Comparison of ENCODE assay signal across 9 cellular contexts in the genomic region with DNA sequence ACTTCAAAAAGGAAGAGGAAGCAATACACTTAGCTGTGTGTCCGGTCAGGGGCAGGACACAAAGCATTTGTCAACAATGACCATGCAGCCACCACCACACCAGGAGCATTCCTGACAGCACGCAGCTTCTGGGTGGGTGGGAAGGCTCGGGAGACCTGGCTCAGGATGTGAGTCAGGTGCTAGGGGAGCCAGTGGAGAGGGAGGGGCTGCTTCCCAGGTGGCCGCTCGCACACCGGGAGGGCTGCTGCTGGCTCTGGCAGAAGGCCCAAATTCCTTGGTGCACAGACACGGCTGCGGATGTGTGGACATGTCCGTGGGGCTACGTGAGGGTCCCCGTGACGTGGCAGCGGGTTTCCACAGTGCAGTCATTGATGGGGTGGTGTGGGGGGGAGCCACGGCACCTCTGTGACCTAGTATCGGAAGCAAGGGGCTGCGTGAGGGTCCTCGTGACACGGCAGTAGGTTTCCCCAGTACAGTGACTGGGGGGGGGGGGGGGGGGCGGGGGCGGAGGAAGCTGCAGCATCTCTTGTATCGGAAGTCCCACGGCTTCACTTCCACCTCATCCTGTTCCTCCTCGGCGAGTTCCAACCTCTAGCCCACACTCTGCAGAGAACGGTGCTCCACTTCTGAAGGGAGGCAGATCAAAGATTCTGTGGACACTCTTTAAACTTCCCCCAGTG.
A peak's percentile ranks its signal among the peaks of the same experiment; 100 is the strongest.
DNase-seq lines count a peak whose midpoint lies in the region; ATAC-seq, FAIRE-seq and TF ChIP-seq lines count a peak whose summit lies in the region.
"Had no signal": no experiment of that assay in that cellular context is flagged by ENCODE, and none has a peak within 500 bp of the region (broad histone marks: within the 10 kb centered on the region; RNA-seq: fewer than 3 reads in every experiment).

No MANE protein-coding gene starts in this region.

- no peak overlapping the region for H2BK15ac ChIP-seq in H9 (ENCODE audit: low read depth, low read length)

- no peak overlapping the region; the same call in 1 of the 2 replicates for H3K14ac ChIP-seq in H9 (ENCODE audit: insufficient read depth, low read length)

- H3K27ac Mint-ChIP-seq in H9 = peak overlapping the region in 1 of 3 experiments; percentile 70; a peak in 1 of 7 replicates
- H3K27ac Mint-ChIP-seq in progenitor cell of endocrine pancreas = peak overlapping the region; percentile 78

- peaks cover 59% of the 10 kb centered on the region for H3K79me2 ChIP-seq in H9 (ENCODE audit: insufficient read depth, low read length)
- peaks cover 90% of the 10 kb centered on the region for H3K79me2 ChIP-seq in endothelial cell of umbilical vein (ENCODE audit: control insufficient read depth, insufficient read depth, low read length)

- H3K9me1 ChIP-seq in endothelial cell of umbilical vein (replicated peaks; ENCODE audit: control insufficient read depth, extremely low read depth, insufficient read depth, low read length) = no peaks in the 10 kb centered on the region

- H3K4me2 ChIP-seq in H9 (ENCODE audit: insufficient read depth, insufficient read length, low read length) (no peak overlapping the region), endothelial cell of umbilical vein (ENCODE audit: insufficient read depth, low read length) (no peak overlapping the region)

- H3K27me3 ChIP-seq in H9 (ENCODE audit: insufficient read depth, low read length) (no peaks in the 10 kb centered on the region), endothelial cell of umbilical vein (ENCODE audit: control insufficient read depth in 2 of 2, insufficient read depth in 2 of 2, low read length in 2 of 2) (no peaks in the 10 kb centered on the region), MG63 (no peaks in the 10 kb centered on the region)

- no peak overlapping the region for H4K8ac ChIP-seq in H9 (replicated peaks; ENCODE audit: insufficient read length, low read depth, low read length)

- H3K4me3 Mint-ChIP-seq in H9 = no peak overlapping the region
- no peak overlapping the region for H3K4me3 Mint-ChIP-seq in progenitor cell of endocrine pancreas (ENCODE audit: low read depth)
- H3K4me3 Mint-ChIP-seq: neural crest cell had no signal

- no peak overlapping the region for H3K4ac ChIP-seq in H9 (ENCODE audit: low read depth, low read length)

- H4K5ac ChIP-seq in H9 (ENCODE audit: insufficient read length, low read depth, low read length) = no peak overlapping the region

- no peak overlapping the region for H3K18ac ChIP-seq in H9 (ENCODE audit: insufficient read length, low read depth, low read length)

- BruUV-seq in endothelial cell of umbilical vein (replicated peaks; lab: Mats Ljungman, UMichigan) = no TSS peak

- CTCF ChIA-PET in endothelial cell of umbilical vein (lab: Charles Lee) = interaction anchor here (0.6 to 1.1 kb wide), 2 partner anchors 107 to 227 kb away, joined by 3 read pairs; no protein-coding TSS in a partner anchor

- dilution Hi-C loops in endothelial cell of umbilical vein (cut with MboI; ENCODE audit: extremely low pct_ligation_motif_present, low sequenced_read_pairs) = no loop called here

- peak; percentile 94 for FAIRE-seq in endothelial cell of umbilical vein (lab: Jason Lieb, UNC)

- WGBS in H9 (ENCODE audit: extremely low coverage, insufficient read length, low lambda C conversion rate) = no CpG with 5 or more reads among the region's 25 CpGs

- no peak overlapping the region for H2BK120ac ChIP-seq in H9 (ENCODE audit: low read depth, low read length, poor library complexity, severe bottlenecking)

- H3K79me1 ChIP-seq in H9 (ENCODE audit: insufficient read depth, low read depth, low read length, poor library complexity, severe bottlenecking) = peaks cover 9% of the 10 kb centered on the region

- H4K20me1 ChIP-seq in H9 (ENCODE audit: control insufficient read depth, insufficient read depth, insufficient read length) = peaks cover 3% of the 10 kb centered on the region
- H4K20me1 ChIP-seq in endothelial cell of umbilical vein (replicated peaks; ENCODE audit: control insufficient read depth, extremely low read depth, insufficient read depth, low read length) = no peaks in the 10 kb centered on the region

- H3K4me1 Mint-ChIP-seq in H9 (peaks cover 63 to 68% of the 10 kb centered on the region in 2 experiments), progenitor cell of endocrine pancreas (ENCODE audit: low read depth) (peaks cover 44% of the 10 kb centered on the region)

- H3K9ac ChIP-seq in H9 (ENCODE audit: extremely low read depth, insufficient read length, low read length) (no peak overlapping the region), endothelial cell of umbilical vein (replicated peaks; ENCODE audit: extremely low read depth, insufficient read depth, low read length) (no peak overlapping the region)

- no peak overlapping the region for H4K91ac ChIP-seq in H9 (ENCODE audit: insufficient read length, low read depth, low read length)

- peaks cover 2% of the 10 kb centered on the region; the same call in 1 of the 2 replicates for H3K27me3 Mint-ChIP-seq in H9 (ENCODE audit: low read depth)
- H3K27me3 Mint-ChIP-seq in progenitor cell of endocrine pancreas = no peaks in the 10 kb centered on the region

- TF ChIP-seq POLR2A in endothelial cell of umbilical vein (IDR thresholded peaks at IDR 0.05; ENCODE audit: low read depth, low read length) = peak; percentile 18

- H3K9me3 Mint-ChIP-seq in H9 (no peaks in the 10 kb centered on the region), progenitor cell of endocrine pancreas (ENCODE audit: low read depth) (no peaks in the 10 kb centered on the region)
- H3K9me3 Mint-ChIP-seq: neural crest cell had no signal

- no peak overlapping the region for H2BK20ac ChIP-seq in H9 (ENCODE audit: low read depth, low read length, poor library complexity, severe bottlenecking)

- H2BK5ac ChIP-seq in H9 (ENCODE audit: insufficient read length, low read length) = no peak overlapping the region

- H3K4me3 ChIP-seq in endothelial cell of umbilical vein (replicated peaks in 1 of 3; ENCODE audit: insufficient read depth in 1 of 3, low read depth in 1 of 3, low read length in 3 of 3) (peak overlapping the region in 1 of 3 experiments; percentile 6), MG63 (no peak overlapping the region)

- H2BK12ac ChIP-seq in H9 (ENCODE audit: insufficient read length, low read depth, low read length) = no peak overlapping the region

- H3K56ac ChIP-seq in H9 (ENCODE audit: insufficient read length, low read depth, low read length) = no peak overlapping the region

- DNase-seq in H9 (peak; percentile 67), SW480 (ENCODE audit: low spot score) (peak; percentile 84), endothelial cell of umbilical vein (ENCODE audit: low read depth, low spot score) (peak; percentile 78), progenitor cell of endocrine pancreas (ENCODE audit: low spot score, unreplicated experiment) (no peak), GM19238 (ENCODE audit: insufficient read length, low spot score) (no peak), MG63 (no peak)

- H2AFZ ChIP-seq in H9 (ENCODE audit: low read length) = no peak overlapping the region
- H2AFZ ChIP-seq in endothelial cell of umbilical vein (ENCODE audit: low read depth, low read length) = no peak overlapping the region

- POLR2A ChIA-PET in endothelial cell of umbilical vein (lab: Charles Lee) = no interaction called here

- H3K36me3 Mint-ChIP-seq in H9 (ENCODE audit: insufficient read depth in 1 of 3, low read depth in 3 of 3) (peaks cover 0 to 4% (median 3%) of the 10 kb centered on the region in 3 experiments; a peak in 5 of 7 replicates), progenitor cell of endocrine pancreas (ENCODE audit: insufficient read depth) (peaks cover 1% of the 10 kb centered on the region)

- H2AK5ac ChIP-seq in H9 (ENCODE audit: insufficient read length, low read length) = no peak overlapping the region

- H3K23me2 ChIP-seq in H9 (ENCODE audit: insufficient read length, low read depth, low read length, poor library complexity, severe bottlenecking) = no peaks in the 10 kb centered on the region

- intact Hi-C loops in endothelial cell of umbilical vein (cut with micrococcal nuclease) = loop anchor here (1.0 to 5.0 kb wide), 5 partner anchors 10 to 160 kb away; partner anchors contain the start of gene ANKRD11

- H3K27ac ChIP-seq in H9 (ENCODE audit: insufficient read length, low read depth, low read length) (no peak overlapping the region), endothelial cell of umbilical vein (ENCODE audit: insufficient read depth, low read depth, low read length) (peak overlapping the region; percentile 56)

- H3T11ph ChIP-seq in H9 (ENCODE audit: low read length) = no peak overlapping the region

- ATAC-seq in HG02798 (IDR thresholded peaks at IDR 0.05; ENCODE audit: poor library complexity, unreplicated experiment) (no peak), HG03095 (IDR thresholded peaks at IDR 0.05; ENCODE audit: unreplicated experiment) (no peak)

- H3K36me3 ChIP-seq in endothelial cell of umbilical vein (ENCODE audit: control insufficient read depth in 2 of 2, extremely low read depth in 1 of 2, insufficient read depth in 2 of 2, low read length in 2 of 2) (no peaks in the 10 kb centered on the region), MG63 (peaks cover 5% of the 10 kb centered on the region)

- no peaks in the 10 kb centered on the region for H3K9me3 ChIP-seq in H9 (ENCODE audit: control insufficient read depth, low read depth, low read length)
- no peaks in the 10 kb centered on the region for H3K9me3 ChIP-seq in endothelial cell of umbilical vein (replicated peaks; ENCODE audit: control insufficient read depth, insufficient read depth, low read length)
- no peaks in the 10 kb centered on the region for H3K9me3 ChIP-seq in MG63

- H3K4me1 ChIP-seq in H9 (ENCODE audit: insufficient read depth, low read length) (peaks cover 4% of the 10 kb centered on the region; the same call in 1 of the 2 replicates), endothelial cell of umbilical vein (ENCODE audit: control insufficient read depth, extremely low read depth, insufficient read depth, low read length) (peaks cover 68% of the 10 kb centered on the region)

- H3K23ac ChIP-seq in H9 (ENCODE audit: insufficient read length, low read depth, low read length) = no peak overlapping the region

- TF ChIP-seq CTCF in H9 (conservative IDR thresholded peaks at IDR 0.05) (no peak), endothelial cell of umbilical vein (IDR thresholded peaks at IDR 0.05; ENCODE audit: extremely low read depth in 1 of 2, insufficient read depth in 1 of 2, low read depth in 1 of 2, low read length in 2 of 2) (no peak), progenitor cell of endocrine pancreas (IDR thresholded peaks at IDR 0.05; ENCODE audit: unreplicated experiment) (no peak)

TF ChIP-seq in endothelial cell of umbilical vein, 7 proteins besides CTCF, POLR2A, EP300 and RAD21 (continues in another document):
- TF ChIP-seq FOS (IDR thresholded peaks at IDR 0.05; ENCODE audit: borderline replicate concordance, insufficient read depth, low read length) (peak; percentile 72), POLR2AphosphoS5 (IDR thresholded peaks at IDR 0.05; ENCODE audit: insufficient read depth, low read depth, low read length) (peak; percentile 87), GATA2 (IDR thresholded peaks at IDR 0.05; ENCODE audit: insufficient read depth, insufficient read length, low read depth, low read length) (no peak), EZH2 (IDR thresholded peaks at IDR 0.05; ENCODE audit: borderline replicate concordance, low read depth, low read length, severe bottlenecking) (no peak), JUN (IDR thresholded peaks at IDR 0.05; ENCODE audit: borderline replicate concordance, insufficient read depth, insufficient read length, low read depth) (peak; percentile 27)

Comparison
In these comparisons a context has a peak if more than half of its experiments do, and no peak if none do; other contexts are left out.
1. DNase-seq: peak in H9 (single experiment), SW480 (single experiment) and endothelial cell of umbilical vein (single experiment); none in progenitor cell of endocrine pancreas (single experiment), GM19238 (single experiment) and MG63 (single experiment).